ENCODE assay signal across 11 cellular contexts in the genomic region with DNA sequence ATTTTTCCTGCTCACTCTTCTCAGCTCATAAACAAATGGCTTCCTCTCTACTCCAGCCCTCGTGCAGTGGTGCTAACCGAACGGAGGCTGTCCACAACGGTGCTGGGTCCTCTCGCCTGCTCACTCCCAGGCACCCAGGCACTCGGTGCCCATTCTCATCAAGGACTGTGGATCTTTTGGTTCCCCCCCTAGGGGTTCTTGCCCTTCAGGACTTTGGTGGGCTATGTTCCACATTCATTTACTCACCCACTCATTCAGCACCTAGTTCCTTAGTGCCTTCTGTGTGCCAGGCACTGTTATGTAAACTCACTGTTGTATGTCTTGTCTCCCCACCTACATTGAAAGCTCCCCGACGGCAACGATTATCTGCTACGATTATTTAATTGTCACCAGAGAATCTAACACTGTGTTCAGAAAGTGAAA.
A peak's percentile ranks its signal among the peaks of the same experiment; 100 is the strongest.
DNase-seq lines count a peak whose midpoint lies in the region; ATAC-seq, FAIRE-seq and TF ChIP-seq lines count a peak whose summit lies in the region.
"Had no signal": no experiment of that assay in that cellular context is flagged by ENCODE, and none has a peak within 500 bp of the region (broad histone marks: within the 10 kb centered on the region; RNA-seq: fewer than 3 reads in every experiment).

No MANE protein-coding gene starts in this region.

- no peak for ATAC-seq in GM18867 (IDR thresholded peaks at IDR 0.05; ENCODE audit: unreplicated experiment)

- CTCF ChIA-PET in activated CD4-positive, alpha-beta memory T cell treated with anti-CD3 and anti-CD28 coated beads for 36 hours (lab: Charles Lee), result interaction anchor here (0.6 to 2.3 kb wide), 9 partner anchors 10 to 252 kb away, joined by 3 to 6 read pairs (median 4); no protein-coding TSS in a partner anchor

- H3K4me2 ChIP-seq in GM23248 (ENCODE audit: unreplicated experiment) (peak overlapping the region; percentile 84), skeletal muscle satellite cell (ENCODE audit: low read length) (peak overlapping the region; percentile 17)

- H3K9me3 Mint-ChIP-seq in activated CD4-positive, alpha-beta memory T cell treated with anti-CD3 and anti-CD28 coated beads for 36 hours, result no peaks in the 10 kb centered on the region

- H3K36me3 Mint-ChIP-seq in activated CD4-positive, alpha-beta memory T cell treated with anti-CD3 and anti-CD28 coated beads for 36 hours, result peaks cover 57% of the 10 kb centered on the region

- no peaks in the 10 kb centered on the region for H3K36me3 ChIP-seq in GM23248 (ENCODE audit: low read depth)
- H3K36me3 ChIP-seq in esophagus muscularis mucosa, result no peaks in the 10 kb centered on the region
- peaks cover 26% of the 10 kb centered on the region for H3K36me3 ChIP-seq in skeletal muscle satellite cell (ENCODE audit: insufficient read depth, low read length)

- peak overlapping the region; percentile 95 for H3K27ac Mint-ChIP-seq in activated CD4-positive, alpha-beta memory T cell treated with anti-CD3 and anti-CD28 coated beads for 36 hours

- H3K27me3 ChIP-seq in GM23248 (replicated peaks; ENCODE audit: insufficient read depth) (no peaks in the 10 kb centered on the region), esophagus muscularis mucosa (no peaks in the 10 kb centered on the region), skeletal muscle satellite cell (ENCODE audit: control insufficient read depth, insufficient read depth, low read length) (no peaks in the 10 kb centered on the region)
- H3K27me3 ChIP-seq: SJCRH30 had no signal

- POLR2A ChIA-PET in activated CD4-positive, alpha-beta memory T cell treated with anti-CD3 and anti-CD28 coated beads for 36 hours (lab: Charles Lee), result interaction anchor here (0.7 to 4.0 kb wide), 21 partner anchors 8 to 275 kb away, joined by 3 to 16 read pairs (median 4); no protein-coding TSS in a partner anchor

- H3K9me2 ChIP-seq in GM23248 (ENCODE audit: insufficient read depth), result no peaks in the 10 kb centered on the region

- DNase-seq in GM23248 (peak; percentile 49), esophagus muscularis mucosa (ENCODE audit: extremely low spot score) (no peak), urothelium cell line (ENCODE audit: low spot score) (no peak), NCI-H446 (lab: John Stamatoyannopoulos, UW) (no peak)
- peak; percentile 48 for DNase-seq in activated CD4-positive, alpha-beta memory T cell treated with anti-CD3 and anti-CD28 coated beads for 36 hours
- DNase-seq in central memory CD4-positive, alpha-beta T cell, result no peak
- DNase-seq: GF-D8, NCI-H2029, SJCRH30 had no signal

- H3K4me1 Mint-ChIP-seq in activated CD4-positive, alpha-beta memory T cell treated with anti-CD3 and anti-CD28 coated beads for 36 hours (ENCODE audit: low read depth), result peaks cover 85% of the 10 kb centered on the region

- peak overlapping the region; percentile 62 for H3K4me3 ChIP-seq in GM23248
- peak overlapping the region; percentile 22 to 30 (median 26) for H3K4me3 ChIP-seq in esophagus muscularis mucosa
- no peak overlapping the region for H3K4me3 ChIP-seq in skeletal muscle satellite cell (ENCODE audit: low read length)
- H3K4me3 ChIP-seq: SJCRH30 had no signal

- H3K9me3 ChIP-seq in GM23248 (ENCODE audit: low read depth), result no peaks in the 10 kb centered on the region
- H3K9me3 ChIP-seq in esophagus muscularis mucosa, result no peaks in the 10 kb centered on the region
- H3K9me3 ChIP-seq in skeletal muscle satellite cell (replicated peaks; ENCODE audit: low read length), result no peaks in the 10 kb centered on the region
- H3K9me3 ChIP-seq: SJCRH30 had no signal

- TF ChIP-seq CTCF in esophagus muscularis mucosa (IDR thresholded peaks at IDR 0.05), result no peak

- peaks cover 42% of the 10 kb centered on the region for H3F3A ChIP-seq in GM23248 (ENCODE audit: insufficient read depth)

- H3K4me3 Mint-ChIP-seq in activated CD4-positive, alpha-beta memory T cell treated with anti-CD3 and anti-CD28 coated beads for 36 hours, result peak overlapping the region; percentile 84

- peak overlapping the region; percentile 39 for H2AFZ ChIP-seq in GM23248

- H3K79me2 ChIP-seq in GM23248 (ENCODE audit: insufficient read depth), result peaks cover 91% of the 10 kb centered on the region

- H3K27ac ChIP-seq in GM23248, result peak overlapping the region; percentile 92
- peak overlapping the region; percentile 24 to 62 (median 60) for H3K27ac ChIP-seq in esophagus muscularis mucosa (replicated peaks in 1 of 4)
- H3K27ac ChIP-seq: SJCRH30 had no signal

- TF ChIP-seq EP300 in esophagus muscularis mucosa (IDR thresholded peaks at IDR 0.05), result no peak

- WGBS in GM23248 (ENCODE audit: low coverage in 1 of 2, low lambda C conversion rate in 2 of 2, missing lambda C conversion rate in 2 of 2), 2 experiments, result 18 to 21% methylated on average over 10 of the region's 10 CpGs
- WGBS in esophagus muscularis mucosa, result 25% methylated on average over 10 of the region's 10 CpGs

- H3K4me1 ChIP-seq in GM23248 (ENCODE audit: insufficient read depth) (peaks cover 63% of the 10 kb centered on the region), esophagus muscularis mucosa (peaks cover 41 to 60% (median 51%) of the 10 kb centered on the region in 4 donors), skeletal muscle satellite cell (ENCODE audit: control insufficient read depth, insufficient read depth, low read length) (peaks cover 64% of the 10 kb centered on the region)

- H3K27me3 Mint-ChIP-seq in activated CD4-positive, alpha-beta memory T cell treated with anti-CD3 and anti-CD28 coated beads for 36 hours, result no peaks in the 10 kb centered on the region

- no peak for TF ChIP-seq POLR2A in esophagus muscularis mucosa (IDR thresholded peaks at IDR 0.05; ENCODE audit: low read depth)

- no peaks in the 10 kb centered on the region for H4K20me1 ChIP-seq in GM23248 (ENCODE audit: insufficient read depth)

- intact Hi-C loops in activated CD4-positive, alpha-beta memory T cell treated with anti-CD3 and anti-CD28 coated beads for 36 hours (cut with micrococcal nuclease), result loop anchor here (1.0 to 5.0 kb wide), 2 partner anchors 79 to 328 kb away; a partner anchor contains a TSS
- intact Hi-C loops in esophagus muscularis mucosa (cut with DNase I), result no loop called here

- in situ Hi-C loops in GM23248 (cut with MboI), result no loop called here

- FAIRE-seq in urothelium cell line (lab: Jason Lieb, UNC), result no peak

- H3K9ac ChIP-seq in GM23248 (peak overlapping the region; percentile 73), skeletal muscle satellite cell (ENCODE audit: low read depth, low read length) (peak overlapping the region; percentile 34)

Comparison
In these comparisons a context has a peak if more than half of its experiments do, and no peak if none do; other contexts are left out.
1. DNase-seq: peak in GM23248 (single experiment) and activated CD4-positive, alpha-beta memory T cell treated with anti-CD3 and anti-CD28 coated beads for 36 hours (single experiment); none in esophagus muscularis mucosa (single experiment), urothelium cell line (single experiment), central memory CD4-positive, alpha-beta T cell (single experiment) and NCI-H446 (0 of 2).